Comparison of ENCODE assay signal across 13 cellular contexts in genomic region chr20:4817230-4817671, GRCh38. TPM values are rescaled to one million over a fixed set of nuclear protein-coding genes. Genes with fewer than 3 reads are reported as not detected.
A peak's percentile ranks its signal among the peaks of the same experiment; 100 is the strongest.
DNase-seq lines count a peak whose midpoint lies in the region; ATAC-seq, FAIRE-seq and TF ChIP-seq lines count a peak whose summit lies in the region.
"Had no signal": no experiment of that assay in that cellular context is flagged by ENCODE, and none has a peak within 500 bp of the region (broad histone marks: within the 10 kb centered on the region; RNA-seq: fewer than 3 reads in every experiment).

No MANE protein-coding gene starts in this region.

- H2BK15ac ChIP-seq in H9 (ENCODE audit: low read depth, low read length) = no peak overlapping the region

- H3K14ac ChIP-seq in H9 (ENCODE audit: insufficient read depth, low read length) = no peak overlapping the region

- FAIRE-seq in kidney (lab: Jason Lieb, UNC) = no peak
- FAIRE-seq: endometrium had no signal

- H2AK5ac ChIP-seq in H9 (ENCODE audit: insufficient read length, low read length) = no peak overlapping the region

- H2BK120ac ChIP-seq in H9 (ENCODE audit: low read depth, low read length, poor library complexity, severe bottlenecking) = no peak overlapping the region

- H3K9me3 Mint-ChIP-seq in activated B cell treated with CpG ODN at 0.5 μM for 24 hours (no peaks in the 10 kb centered on the region), H9 (no peaks in the 10 kb centered on the region; a peak in 2 of 5 replicates)

- H3K27me3 Mint-ChIP-seq in activated B cell treated with CpG ODN at 0.5 μM for 24 hours (no peaks in the 10 kb centered on the region), H9 (ENCODE audit: low read depth) (peaks cover 17% of the 10 kb centered on the region)

- no peak for DNase-seq in AG09309 (ENCODE audit: low read depth)
- DNase-seq in EL = peak; percentile 22
- DNase-seq in activated B cell treated with CpG ODN at 0.5 μM for 24 hours = no peak
- peak; percentile 28 for DNase-seq in kidney
- no peak for DNase-seq in central memory CD4-positive, alpha-beta T cell
- no peak for DNase-seq in H9
- DNase-seq in NCI-H1092 treated with DMSO at 0.1 percent for 48 hours (lab: John Stamatoyannopoulos, UW) = no peak
- DNase-seq: DMS79, NCI-H1417, NCI-H748 treated with DMSO at 0.1 percent for 48 hours had no signal

- H3K4me1 Mint-ChIP-seq in activated B cell treated with CpG ODN at 0.5 μM for 24 hours (peaks cover 97% of the 10 kb centered on the region), H9 (peaks cover 23 to 29% of the 10 kb centered on the region in 2 experiments)

- TF ChIP-seq CTCF in AG09309 (IDR thresholded peaks at IDR 0.05; ENCODE audit: control insufficient read depth, insufficient read depth, low read depth, low read length, missing control alignments) (peak; percentile 22), activated B cell treated with CpG ODN at 0.5 μM for 24 hours (IDR thresholded peaks at IDR 0.05) (no peak), kidney (IDR thresholded peaks at IDR 0.05; ENCODE audit: borderline replicate concordance, extremely low read depth, insufficient read depth) (no peak), H9 (conservative IDR thresholded peaks at IDR 0.05) (no peak; the same call in 2 of the 3 replicates)

- no peak overlapping the region for H3K23ac ChIP-seq in H9 (ENCODE audit: insufficient read length, low read depth, low read length)

- H4K20me1 ChIP-seq in H9 (ENCODE audit: control insufficient read depth, insufficient read depth, insufficient read length) = no peaks in the 10 kb centered on the region

- no peak overlapping the region for H3K9ac ChIP-seq in kidney (ENCODE audit: low read length in 2 of 2)
- no peak overlapping the region for H3K9ac ChIP-seq in H9 (ENCODE audit: extremely low read depth, insufficient read length, low read length)

- no peak overlapping the region for H2AFZ ChIP-seq in H9 (ENCODE audit: low read length)

- CTCF ChIA-PET in activated B cell treated with CpG ODN at 0.5 μM for 24 hours (lab: Charles Lee) = no interaction called here

- no peaks in the 10 kb centered on the region for H3K79me1 ChIP-seq in H9 (ENCODE audit: insufficient read depth, low read depth, low read length, poor library complexity, severe bottlenecking)

- no peaks in the 10 kb centered on the region for H3K79me2 ChIP-seq in H9 (ENCODE audit: insufficient read depth, low read length)

- no peaks in the 10 kb centered on the region; the same call in 1 of the 2 replicates for H3K27me3 ChIP-seq in H9 (ENCODE audit: insufficient read depth, low read length)

- POLR2A ChIA-PET in activated B cell treated with CpG ODN at 0.5 μM for 24 hours (lab: Charles Lee) = no interaction called here

- ATAC-seq in activated B cell treated with CpG ODN at 0.5 μM for 24 hours (ENCODE audit: low read depth) = no peak
- ATAC-seq in GM18517 (IDR thresholded peaks at IDR 0.05; ENCODE audit: unreplicated experiment) = no peak

- no peak overlapping the region for H3K4me2 ChIP-seq in H9 (ENCODE audit: insufficient read depth, insufficient read length, low read length)
- H3K4me2 ChIP-seq: smooth muscle cell had no signal

- H3K27ac ChIP-seq in kidney (ENCODE audit: low read depth in 2 of 2, low read length in 2 of 2) = no peak overlapping the region
- no peak overlapping the region for H3K27ac ChIP-seq in H9 (ENCODE audit: insufficient read length, low read depth, low read length)

- no peak overlapping the region for H4K91ac ChIP-seq in H9 (ENCODE audit: insufficient read length, low read depth, low read length)

- peak overlapping the region; percentile 50 for H3K27ac Mint-ChIP-seq in activated B cell treated with CpG ODN at 0.5 μM for 24 hours
- H3K27ac Mint-ChIP-seq in H9 = no peak overlapping the region

- H3K56ac ChIP-seq in H9 (ENCODE audit: insufficient read length, low read depth, low read length) = no peak overlapping the region

- H4K8ac ChIP-seq in H9 (replicated peaks; ENCODE audit: insufficient read length, low read depth, low read length) = no peak overlapping the region

- H3K9me3 ChIP-seq in kidney (ENCODE audit: control insufficient read depth in 1 of 2, low read length in 2 of 2) = no peaks in the 10 kb centered on the region
- H3K9me3 ChIP-seq in H9 (ENCODE audit: control insufficient read depth, low read depth, low read length) = no peaks in the 10 kb centered on the region

- H3T11ph ChIP-seq in H9 (ENCODE audit: low read length) = no peak overlapping the region

- H3K4me3 ChIP-seq in AG09309 (ENCODE audit: control insufficient read depth, low read depth, low read length) (no peak overlapping the region), kidney (ENCODE audit: low read length in 2 of 2) (no peak overlapping the region)
- H3K4me3 ChIP-seq: smooth muscle cell had no signal

- H3K23me2 ChIP-seq in H9 (ENCODE audit: insufficient read length, low read depth, low read length, poor library complexity, severe bottlenecking) = peaks cover 3% of the 10 kb centered on the region

- no peaks in the 10 kb centered on the region for H3K36me3 ChIP-seq in kidney (ENCODE audit: control insufficient read depth in 1 of 2, insufficient read depth in 2 of 2, low read length in 2 of 2)

- no CpG with 5 or more reads among the region's 3 CpGs for WGBS in H9 (ENCODE audit: extremely low coverage, insufficient read length, low lambda C conversion rate)

- no peak overlapping the region for H2BK5ac ChIP-seq in H9 (ENCODE audit: insufficient read length, low read length)

- H3K4me1 ChIP-seq in kidney (ENCODE audit: control insufficient read depth in 1 of 2, insufficient read depth in 1 of 2, low read depth in 1 of 2, low read length in 2 of 2) (peaks cover 3 to 10% of the 10 kb centered on the region in 2 donors), H9 (ENCODE audit: insufficient read depth, low read length) (no peaks in the 10 kb centered on the region; the same call in 1 of the 2 replicates)

- H3K36me3 Mint-ChIP-seq in activated B cell treated with CpG ODN at 0.5 μM for 24 hours (ENCODE audit: low read depth) = peaks cover 77% of the 10 kb centered on the region
- H3K36me3 Mint-ChIP-seq in H9 (ENCODE audit: insufficient read depth in 1 of 3, low read depth in 3 of 3) = peaks cover 0 to 9% (median 9%) of the 10 kb centered on the region in 3 experiments; a peak in 5 of 7 replicates

- intact Hi-C loops in activated B cell treated with CpG ODN at 0.5 μM for 24 hours (cut with micrococcal nuclease) (no loop called here), kidney (cut with DNase I) (no loop called here)

- H2BK12ac ChIP-seq in H9 (ENCODE audit: insufficient read length, low read depth, low read length) = no peak overlapping the region

- H2BK20ac ChIP-seq in H9 (ENCODE audit: low read depth, low read length, poor library complexity, severe bottlenecking) = no peak overlapping the region

- no peak overlapping the region for H4K5ac ChIP-seq in H9 (ENCODE audit: insufficient read length, low read depth, low read length)

- H3K4me3 Mint-ChIP-seq in activated B cell treated with CpG ODN at 0.5 μM for 24 hours (no peak overlapping the region), H9 (no peak overlapping the region)

- H3K18ac ChIP-seq in H9 (ENCODE audit: insufficient read length, low read depth, low read length) = no peak overlapping the region

- no peak overlapping the region for H3K4ac ChIP-seq in H9 (ENCODE audit: low read depth, low read length)

RNA-seq across cellular contexts. Expression of gene RASSF2, which starts 6.2 kb away (rescaled TPM):
- total RNA-seq in activated B cell treated with CpG ODN at 0.5 μM for 24 hours = 202 and 217 TPM in 2 replicates
- 17.8 TPM for total RNA-seq in kidney
- 1.2 TPM for polyA plus RNA-seq in kidney (ENCODE audit: insufficient read depth, low read depth, low replicate concordance)
- 4.3 and 4.8 TPM in 2 replicates for total RNA-seq in H9 (2021)

Comparison
In these comparisons a context has a peak if more than half of its experiments do, and no peak if none do; other contexts are left out.
1. DNase-seq: peak in EL (single experiment) and kidney (single experiment); none in AG09309 (single experiment), activated B cell treated with CpG ODN at 0.5 μM for 24 hours (single experiment), central memory CD4-positive, alpha-beta T cell (single experiment), H9 (single experiment) and NCI-H1092 treated with DMSO at 0.1 percent for 48 hours (single experiment).
2. RNA of gene RASSF2, which starts 6.2 kb away (total RNA-seq): 202 to 217 TPM in activated B cell treated with CpG ODN at 0.5 μM for 24 hours; 17.8 TPM in kidney (single experiment) and 4.3 to 4.8 TPM in H9; every median in the first group is over 10 times any median in the second.